In the genomic region with DNA sequence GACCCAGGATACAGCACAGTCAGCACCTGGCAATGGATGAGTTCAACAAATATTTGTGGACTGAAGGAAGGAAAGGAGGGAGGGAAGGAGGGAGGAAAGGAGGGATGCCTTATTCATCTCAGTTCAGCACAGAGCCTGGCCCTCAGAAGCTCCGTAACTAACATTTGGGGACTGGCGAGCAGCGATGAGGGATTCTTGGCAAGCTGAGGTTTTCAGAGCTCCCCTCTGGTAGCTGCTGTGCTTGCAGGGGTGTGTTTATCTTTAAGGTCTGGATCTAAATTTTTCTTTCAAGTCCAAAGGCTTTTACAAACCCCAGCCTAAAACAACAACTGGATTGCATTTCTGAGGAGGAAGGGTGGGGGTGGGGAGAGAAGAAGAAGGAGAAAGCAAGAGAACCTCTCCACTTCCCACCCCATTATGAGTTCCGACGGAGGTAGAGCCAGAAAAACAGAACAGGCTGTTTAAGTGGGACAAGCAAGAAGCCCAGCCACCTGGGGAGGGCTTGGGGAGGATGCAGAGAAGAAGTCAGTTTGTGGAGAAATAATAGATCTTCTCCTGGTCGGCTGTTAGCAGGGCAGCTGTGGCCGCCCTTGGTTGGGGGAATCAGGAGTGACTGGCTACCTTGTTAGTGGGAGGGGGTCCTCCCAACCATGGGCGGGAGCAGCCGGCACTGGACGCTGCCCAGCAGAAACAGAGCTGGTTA, we compare ENCODE assay signal across 15 cellular contexts.
A peak's percentile ranks its signal among the peaks of the same experiment; 100 is the strongest.
DNase-seq lines count a peak whose midpoint lies in the region; ATAC-seq and TF ChIP-seq lines count a peak whose summit lies in the region.
"Had no signal": no experiment of that assay in that cellular context is flagged by ENCODE, and none has a peak within 500 bp of the region (broad histone marks: within the 10 kb centered on the region; RNA-seq: fewer than 3 reads in every experiment).

No MANE protein-coding gene starts in this region.

- in situ Hi-C loops in G401 (cut with HindIII; ENCODE audit: low sequenced_read_pairs), result no loop called here

- DNase-seq in G401 (ENCODE audit: low spot score), result peak; percentile 73
- DNase-seq in left kidney (ENCODE audit: low read depth, low spot score), result peak; percentile 63
- DNase-seq in sciatic nerve (ENCODE audit: low spot score), result no peak
- no peak for DNase-seq in NCI-H748 (lab: John Stamatoyannopoulos, UW; ENCODE audit: unreplicated experiment)
- no peak for DNase-seq in kidney tubule cell (ENCODE audit: low spot score)
- DNase-seq in immature natural killer cell, result no peak
- DNase-seq: activated gamma-delta T cell, Calu3, NCI-H1930, NCI-H82, posterior cingulate gyrus, testis had no signal

- no peak for TF ChIP-seq CTCF in brain (conservative IDR thresholded peaks at IDR 0.05)

- H3K4me3 Mint-ChIP-seq in brain, result peak overlapping the region in 2 of 5 experiments; percentile 39 to 52
- H3K4me3 Mint-ChIP-seq in immature natural killer cell, result no peak overlapping the region
- H3K4me3 Mint-ChIP-seq: memory B cell had no signal

- H3K4me1 Mint-ChIP-seq in brain, result peaks cover 96% of the 10 kb centered on the region
- no peaks in the 10 kb centered on the region for H3K4me1 Mint-ChIP-seq in immature natural killer cell
- H3K4me1 Mint-ChIP-seq: memory B cell had no signal

- ATAC-seq in sciatic nerve, result peak; percentile 87
- no peak for ATAC-seq in HG02981 (IDR thresholded peaks at IDR 0.05; ENCODE audit: unreplicated experiment)

- H3K9me3 Mint-ChIP-seq in brain (no peaks in the 10 kb centered on the region), immature natural killer cell (no peaks in the 10 kb centered on the region)
- H3K9me3 Mint-ChIP-seq: memory B cell had no signal

- no peaks in the 10 kb centered on the region for H3K27me3 Mint-ChIP-seq in brain
- H3K27me3 Mint-ChIP-seq in immature natural killer cell (ENCODE audit: low read depth in 3 of 3), result peaks cover 2 to 12% (median 5%) of the 10 kb centered on the region in 3 donors

- H3K36me3 Mint-ChIP-seq in brain, result no peaks in the 10 kb centered on the region
- no peaks in the 10 kb centered on the region for H3K36me3 Mint-ChIP-seq in immature natural killer cell
- H3K36me3 Mint-ChIP-seq: memory B cell had no signal

- intact Hi-C loops in sciatic nerve (cut with DNase I), result no loop called here

- H3K27ac Mint-ChIP-seq in brain (peak overlapping the region in 4 of 5 experiments; percentile 87 to 97 (median 92)), immature natural killer cell (no peak overlapping the region)
- H3K27ac Mint-ChIP-seq: memory B cell had no signal

Comparison
In these comparisons a context has a peak if more than half of its experiments do, and no peak if none do; other contexts are left out.
1. DNase-seq: peak in G401 (single experiment) and left kidney (single experiment); none in sciatic nerve (single experiment), NCI-H748 (single experiment), kidney tubule cell (single experiment) and immature natural killer cell (0 of 3).
2. H3K27ac Mint-ChIP-seq: peak in brain (4 of 5); none in immature natural killer cell (0 of 6).